ENCODE assay signal across 8 cellular contexts in genomic region chr1:208132287-208132882, GRCh38.
DNase-seq lines count a peak whose midpoint lies in the region; ATAC-seq and TF ChIP-seq lines count a peak whose summit lies in the region.

No MANE protein-coding gene starts in this region.

- H3K36me3 ChIP-seq in ES-I3 (ENCODE audit: insufficient read depth, low read length) (no peaks in the 10 kb centered on the region), Karpas-422 (ENCODE audit: insufficient read depth, low read length) (no peaks in the 10 kb centered on the region), heart right ventricle (peaks cover 0 to 11% (median 0%) of the 10 kb centered on the region in 9 donors)

- no peaks in the 10 kb centered on the region for H3K9me2 ChIP-seq in Karpas-422 (replicated peaks; ENCODE audit: insufficient read depth, low read length)

- intact Hi-C loops in heart right ventricle (cut with DNase I): loop anchor here in 9 of 10 donors (2.0 to 10.0 kb wide), 5 partner anchors 102 to 112 kb away; partner anchors contain the start of gene PLXNA2 (in 5 of the 9)

- peak; percentile 61 to 93 (median 84) for TF ChIP-seq CTCF in heart right ventricle (IDR thresholded peaks at IDR 0.05)

- no peaks in the 10 kb centered on the region for H3K9me3 ChIP-seq in ES-I3 (ENCODE audit: control insufficient read depth, insufficient read depth, low read length)
- H3K9me3 ChIP-seq in Karpas-422 (ENCODE audit: low read length): no peaks in the 10 kb centered on the region
- H3K9me3 ChIP-seq in heart right ventricle: no peaks in the 10 kb centered on the region

- H3K27me3 ChIP-seq in Karpas-422 (ENCODE audit: low read length) (no peaks in the 10 kb centered on the region), heart right ventricle (peaks cover 0 to 4% (median 0%) of the 10 kb centered on the region in 7 donors)

- DNase-seq in Karpas-422 (peak; percentile 82), SHP77 (lab: John Stamatoyannopoulos, UW) (peak; percentile 39 to 40), heart right ventricle (peak; percentile 85 to 87), pulmonary artery endothelial cell (ENCODE audit: low read depth, low spot score) (peak; percentile 13)
- DNase-seq in activated naive CD8-positive, alpha-beta T cell treated with anti-CD3 and anti-CD28 coated beads, Interleukin-2, amount 50 U/mL, for 16 hours (ENCODE audit: low read depth, low spot score): peak; percentile 3

- H4K20me1 ChIP-seq in Karpas-422 (ENCODE audit: insufficient read depth, low read depth, low read length): no peaks in the 10 kb centered on the region

- peak; percentile 90 for ATAC-seq in GM21723 (IDR thresholded peaks at IDR 0.05; ENCODE audit: unreplicated experiment)
- ATAC-seq in heart right ventricle: peak; percentile 82 to 96 (median 90)
- ATAC-seq in HG03025 (IDR thresholded peaks at IDR 0.05; ENCODE audit: low FRiP score, unreplicated experiment): no peak

- no peak overlapping the region for H2AFZ ChIP-seq in Karpas-422 (ENCODE audit: low read length)

- H3K27ac ChIP-seq in Karpas-422 (ENCODE audit: low read length) (no peak overlapping the region), heart right ventricle (peak overlapping the region in 1 of 10 donors; percentile 9)

- no peak overlapping the region for H3K4me3 ChIP-seq in Karpas-422 (ENCODE audit: low read length)
- H3K4me3 ChIP-seq in heart right ventricle: no peak overlapping the region

- H3K79me2 ChIP-seq in Karpas-422 (ENCODE audit: low read length): no peaks in the 10 kb centered on the region

- WGBS in heart right ventricle, 2 donors: 51 to 56% methylated on average over 4 of the region's 4 CpGs

- peaks cover 33% of the 10 kb centered on the region for H3K4me1 ChIP-seq in ES-I3 (ENCODE audit: insufficient read depth, low read length)
- no peaks in the 10 kb centered on the region for H3K4me1 ChIP-seq in Karpas-422 (ENCODE audit: low read length)
- peaks cover 6 to 48% (median 21%) of the 10 kb centered on the region in 9 donors for H3K4me1 ChIP-seq in heart right ventricle

- H3K9ac ChIP-seq in ES-I3 (ENCODE audit: low read depth, low read length): peak overlapping the region; percentile 28; the same call in 1 of the 2 replicates
- H3K9ac ChIP-seq in Karpas-422 (ENCODE audit: low read length): no peak overlapping the region

- no peak overlapping the region for H3K4me2 ChIP-seq in Karpas-422 (ENCODE audit: low read depth, low read length, poor library complexity, severe bottlenecking)

Comparison
In these comparisons a context has a peak if more than half of its experiments do, and no peak if none do; other contexts are left out.
1. DNase-seq: peak in every context shown above with its lines; median percentile 86 in heart right ventricle; 82 in Karpas-422; 40 in SHP77; 13 in pulmonary artery endothelial cell; 3 in activated naive CD8-positive, alpha-beta T cell treated with anti-CD3 and anti-CD28 coated beads, Interleukin-2, amount 50 U/mL, for 16 hours.